ENCODE assay signal across 8 cellular contexts in the genomic region with DNA sequence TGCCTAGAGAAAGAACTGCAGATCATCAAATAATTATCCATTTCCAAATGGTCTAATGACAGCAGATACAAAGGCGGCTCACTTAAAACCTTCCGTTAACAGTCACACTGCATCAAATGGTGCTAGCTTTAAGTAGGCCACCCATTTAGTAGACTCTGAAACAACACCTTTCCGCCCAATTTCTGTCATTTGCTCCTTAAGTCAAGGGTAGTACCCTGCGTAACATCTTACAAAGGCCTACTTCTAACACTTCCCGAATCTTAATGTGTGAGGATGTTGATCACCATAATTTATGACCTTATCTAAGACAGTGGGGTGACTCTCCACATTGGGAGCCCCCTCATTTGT. TPM values are rescaled to one million over a fixed set of nuclear protein-coding genes. Genes with fewer than 3 reads are reported as not detected.
DNase-seq lines count a peak whose midpoint lies in the region; ATAC-seq and TF ChIP-seq lines count a peak whose summit lies in the region.

No MANE protein-coding gene starts in this region.

- H3K9me3 ChIP-seq in IMR-90 (ENCODE audit: control insufficient read depth, insufficient read depth, low read length): no peaks in the 10 kb centered on the region

- H3K9me1 ChIP-seq in IMR-90 (ENCODE audit: insufficient read depth, low read length): peaks cover 4% of the 10 kb centered on the region; the same call in 1 of the 2 replicates

- H3K4me1 Mint-ChIP-seq in chondrocyte (ENCODE audit: low read depth): peaks cover 12% of the 10 kb centered on the region
- peaks cover 7 to 15% of the 10 kb centered on the region in 2 donors for H3K4me1 Mint-ChIP-seq in natural killer cell

- ATAC-seq in IMR-90 (ENCODE audit: low read depth) (no peak), natural killer cell (no peak), HG03520 (IDR thresholded peaks at IDR 0.05; ENCODE audit: unreplicated experiment) (no peak), HG03139 (IDR thresholded peaks at IDR 0.05; ENCODE audit: unreplicated experiment) (no peak)

- BruUV-seq in IMR-90 (replicated peaks; lab: Mats Ljungman, UMichigan): no TSS peak

- H3K23ac ChIP-seq in IMR-90 (ENCODE audit: low read depth, low read length): peak overlapping the region; percentile 64

- WGBS in IMR-90 (ENCODE audit: extremely low coverage in 2 of 2, insufficient read length in 1 of 2), 2 experiments: 94% methylated on average over 2 of the region's 5 CpGs; no CpG with 5 or more reads in 1 of the 2 experiments

- peak overlapping the region; percentile 91 for H3K4me3 ChIP-seq in IMR-90 (ENCODE audit: insufficient read depth, low read depth, low read length)

- peak overlapping the region; percentile 91 for H2AFZ ChIP-seq in IMR-90 (replicated peaks; ENCODE audit: low read length, poor library complexity)

- H2AK9ac ChIP-seq in IMR-90 (replicated peaks; ENCODE audit: low read depth, low read length, poor library complexity): peak overlapping the region; percentile 90

- no peak for TF ChIP-seq RAD21 in IMR-90 (IDR thresholded peaks at IDR 0.05; ENCODE audit: low read length)

- peaks cover 3 to 20% of the 10 kb centered on the region in 2 experiments; a peak in 3 of 4 replicates for H3K79me1 ChIP-seq in IMR-90 (ENCODE audit: low read depth in 1 of 2, low read length in 2 of 2)

- peak overlapping the region; percentile 11 for H3K4me2 ChIP-seq in IMR-90 (ENCODE audit: low read depth, low read length)

- peaks cover 9% of the 10 kb centered on the region; the same call in 1 of the 2 replicates for H4K20me1 ChIP-seq in IMR-90 (ENCODE audit: insufficient read depth, low read length)

- peak overlapping the region; percentile 62 for H3K9ac ChIP-seq in IMR-90 (ENCODE audit: low read depth, low read length)

- DNase-seq in Ammon's horn (ENCODE audit: low spot score) (peak; percentile 8), IMR-90 (no peak), chondrocyte (ENCODE audit: low spot score) (no peak), natural killer cell (no peak), NCI-H1694 (lab: John Stamatoyannopoulos, UW) (no peak), NCI-H2227 treated with DMSO at 0.1 percent for 48 hours (lab: John Stamatoyannopoulos, UW) (no peak)

- H3K9me3 Mint-ChIP-seq in chondrocyte (ENCODE audit: low read depth): no peaks in the 10 kb centered on the region
- H3K9me3 Mint-ChIP-seq in natural killer cell: no peaks in the 10 kb centered on the region

- peak overlapping the region; percentile 25 for H2AK5ac ChIP-seq in IMR-90 (ENCODE audit: low read depth, low read length)

- H3K36me3 ChIP-seq in IMR-90 (ENCODE audit: control insufficient read depth, insufficient read depth, low read length): peaks cover 1% of the 10 kb centered on the region; the same call in 1 of the 2 replicates

- peak overlapping the region; percentile 47 for H2BK5ac ChIP-seq in IMR-90 (ENCODE audit: low read depth, low read length, poor library complexity, severe bottlenecking)

- H3K14ac ChIP-seq in IMR-90 (replicated peaks; ENCODE audit: low read depth, low read length): 0 out of 2 replicates have a peak overlapping the region, but pooled peaks have one; percentile 55

- H3K36me3 Mint-ChIP-seq in chondrocyte (ENCODE audit: low read depth): no peaks in the 10 kb centered on the region
- H3K36me3 Mint-ChIP-seq in natural killer cell: no peaks in the 10 kb centered on the region

- no peaks in the 10 kb centered on the region for H3K27me3 ChIP-seq in IMR-90 (ENCODE audit: control insufficient read depth, insufficient read depth, low read length)

- peak overlapping the region; percentile 0; the same call in 1 of the 2 replicates for H4K5ac ChIP-seq in IMR-90 (ENCODE audit: low read depth, low read length)

- in situ Hi-C loops in IMR-90 (cut with MboI; ENCODE audit: low sequenced_read_pairs): no loop called here

- H3K27ac Mint-ChIP-seq in chondrocyte (ENCODE audit: unreplicated experiment) (peak overlapping the region; percentile 24), natural killer cell (peak overlapping the region; percentile 70 to 77)

- peak overlapping the region; percentile 54; the same call in 1 of the 3 replicates for H2BK15ac ChIP-seq in IMR-90 (ENCODE audit: low read depth, low read length)

- no peak overlapping the region for H3K27ac ChIP-seq in IMR-90 (ENCODE audit: insufficient read depth, low read length)

- peaks cover under 1% of the 10 kb centered on the region for H3K4me1 ChIP-seq in IMR-90 (ENCODE audit: control insufficient read depth, insufficient read depth, low read length)

- dilution Hi-C loops in IMR-90 (cut with HindIII; ENCODE audit: low sequenced_read_pairs, unreplicated experiment): no loop called here

- peak overlapping the region; percentile 51; the same call in 1 of the 2 replicates for H2BK20ac ChIP-seq in IMR-90 (ENCODE audit: low read depth, low read length)

- intact Hi-C loops in IMR-90 (cut with micrococcal nuclease) (no loop called here), natural killer cell (cut with micrococcal nuclease) (no loop called here)

- H3K18ac ChIP-seq in IMR-90 (ENCODE audit: low read depth, low read length): no peak overlapping the region

- no peak overlapping the region; the same call in 1 of the 2 replicates for H3K56ac ChIP-seq in IMR-90 (ENCODE audit: extremely low read depth, insufficient read depth, low read length)

- peak overlapping the region; percentile 27 to 63; a peak in 2 of 4 replicates for H4K8ac ChIP-seq in IMR-90 (ENCODE audit: low read depth in 2 of 2, low read length in 2 of 2)

- peak overlapping the region; percentile 66 for H3K4ac ChIP-seq in IMR-90 (ENCODE audit: low read depth, low read length)

- POLR2A ChIA-PET in IMR-90 (lab: Charles Lee; ENCODE audit: unreplicated experiment): interaction anchor here (0.6 kb wide), 2 partner anchors 73 to 187 kb away, joined by 3 to 4 read pairs; no protein-coding TSS in a partner anchor

- TF ChIP-seq CTCF in IMR-90 (conservative IDR thresholded peaks at IDR 0.05; ENCODE audit: low read depth, low read length) (no peak), chondrocyte (IDR thresholded peaks at IDR 0.05) (no peak), natural killer cell (IDR thresholded peaks at IDR 0.05) (no peak)

- CTCF ChIA-PET in IMR-90 (lab: Yijun Ruan, JAX): no interaction called here

- no peak for TF ChIP-seq POLR2A in IMR-90 (IDR thresholded peaks at IDR 0.05; ENCODE audit: low read depth, low read length)

- H3K27me3 Mint-ChIP-seq in chondrocyte (ENCODE audit: low read depth) (no peaks in the 10 kb centered on the region), natural killer cell (ENCODE audit: low read depth in 2 of 2) (no peaks in the 10 kb centered on the region)

- H3K4me3 Mint-ChIP-seq in chondrocyte (ENCODE audit: unreplicated experiment) (peak overlapping the region; percentile 77), natural killer cell (peak overlapping the region; percentile 92)

- peak overlapping the region; percentile 44 for H2BK120ac ChIP-seq in IMR-90 (ENCODE audit: low read depth, low read length)

- peak overlapping the region; percentile 70 for H4K91ac ChIP-seq in IMR-90 (ENCODE audit: insufficient read depth, low read depth, low read length)

TF ChIP-seq in IMR-90, 13 proteins besides CTCF, POLR2A, EP300 and RAD21:
- no peak for TF ChIP-seq MAZ (IDR thresholded peaks at IDR 0.05; ENCODE audit: borderline replicate concordance, low read depth, low read length)
- TF ChIP-seq FOS (IDR thresholded peaks at IDR 0.05; ENCODE audit: low read depth, low read length): no peak
- TF ChIP-seq, protein P1, sequence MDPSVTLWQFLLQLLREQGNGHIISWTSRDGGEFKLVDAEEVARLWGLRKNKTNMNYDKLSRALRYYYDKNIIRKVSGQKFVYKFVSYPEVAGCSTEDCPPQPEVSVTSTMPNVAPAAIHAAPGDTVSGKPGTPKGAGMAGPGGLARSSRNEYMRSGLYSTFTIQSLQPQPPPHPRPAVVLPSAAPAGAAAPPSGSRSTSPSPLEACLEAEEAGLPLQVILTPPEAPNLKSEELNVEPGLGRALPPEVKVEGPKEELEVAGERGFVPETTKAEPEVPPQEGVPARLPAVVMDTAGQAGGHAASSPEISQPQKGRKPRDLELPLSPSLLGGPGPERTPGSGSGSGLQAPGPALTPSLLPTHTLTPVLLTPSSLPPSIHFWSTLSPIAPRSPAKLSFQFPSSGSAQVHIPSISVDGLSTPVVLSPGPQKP (IDR thresholded peaks at IDR 0.05; ENCODE audit: borderline replicate concordance, low read depth, low read length): no peak
- TF ChIP-seq RCOR1 (IDR thresholded peaks at IDR 0.05; ENCODE audit: insufficient replicate concordance, low read length): no peak
- no peak for TF ChIP-seq SMC3 (IDR thresholded peaks at IDR 0.05; ENCODE audit: low read depth, low read length)
- TF ChIP-seq CEBPB (IDR thresholded peaks at IDR 0.05; ENCODE audit: low read depth, low read length): no peak
- no peak for TF ChIP-seq CHD1 (IDR thresholded peaks at IDR 0.05; ENCODE audit: low read depth, low read length)
- TF ChIP-seq MAFK (IDR thresholded peaks at IDR 0.05; ENCODE audit: low read depth, low read length): no peak
- TF ChIP-seq, protein P2, sequence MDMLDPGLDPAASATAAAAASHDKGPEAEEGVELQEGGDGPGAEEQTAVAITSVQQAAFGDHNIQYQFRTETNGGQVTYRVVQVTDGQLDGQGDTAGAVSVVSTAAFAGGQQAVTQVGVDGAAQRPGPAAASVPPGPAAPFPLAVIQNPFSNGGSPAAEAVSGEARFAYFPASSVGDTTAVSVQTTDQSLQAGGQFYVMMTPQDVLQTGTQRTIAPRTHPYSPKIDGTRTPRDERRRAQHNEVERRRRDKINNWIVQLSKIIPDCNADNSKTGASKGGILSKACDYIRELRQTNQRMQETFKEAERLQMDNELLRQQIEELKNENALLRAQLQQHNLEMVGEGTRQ (IDR thresholded peaks at IDR 0.05; ENCODE audit: low read depth, low read length): no peak
- no peak for TF ChIP-seq NFE2L2 (IDR thresholded peaks at IDR 0.05; ENCODE audit: low read depth, low read length)
- no peak for TF ChIP-seq RFX5 (IDR thresholded peaks at IDR 0.05; ENCODE audit: low read depth, low read length)
- TF ChIP-seq BHLHE40 (IDR thresholded peaks at IDR 0.05; ENCODE audit: low read depth, low read length): no peak

RNA-seq across cellular contexts. Expression of a gene that starts 0.7 kb away (rescaled TPM):
- 97.8 and 148 TPM in 2 replicates for total RNA-seq in IMR-90 (2012; rRNA removed)
- 9.7 and 13.8 TPM in 2 replicates for polyA plus RNA-seq in IMR-90 (2012; rRNA removed)
- polyA plus RNA-seq in IMR-90 (2012; cell fraction: cytosol; rRNA removed): 3.7 and 5.6 TPM in 2 replicates
- polyA plus RNA-seq in IMR-90 (2012; cell fraction: nucleus; rRNA removed; ENCODE audit: low replicate concordance): 5.6 and 27.7 TPM in 2 replicates
- total RNA-seq in chondrocyte: 7.2 to 11.5 TPM (median 10.0 TPM) in 3 replicates
- 10 to 100 TPM; 11.1 to 12.4 (median 11.8) TPM for total RNA-seq in natural killer cell
